ENCODE assay signal across 2 cellular contexts in the genomic region with DNA sequence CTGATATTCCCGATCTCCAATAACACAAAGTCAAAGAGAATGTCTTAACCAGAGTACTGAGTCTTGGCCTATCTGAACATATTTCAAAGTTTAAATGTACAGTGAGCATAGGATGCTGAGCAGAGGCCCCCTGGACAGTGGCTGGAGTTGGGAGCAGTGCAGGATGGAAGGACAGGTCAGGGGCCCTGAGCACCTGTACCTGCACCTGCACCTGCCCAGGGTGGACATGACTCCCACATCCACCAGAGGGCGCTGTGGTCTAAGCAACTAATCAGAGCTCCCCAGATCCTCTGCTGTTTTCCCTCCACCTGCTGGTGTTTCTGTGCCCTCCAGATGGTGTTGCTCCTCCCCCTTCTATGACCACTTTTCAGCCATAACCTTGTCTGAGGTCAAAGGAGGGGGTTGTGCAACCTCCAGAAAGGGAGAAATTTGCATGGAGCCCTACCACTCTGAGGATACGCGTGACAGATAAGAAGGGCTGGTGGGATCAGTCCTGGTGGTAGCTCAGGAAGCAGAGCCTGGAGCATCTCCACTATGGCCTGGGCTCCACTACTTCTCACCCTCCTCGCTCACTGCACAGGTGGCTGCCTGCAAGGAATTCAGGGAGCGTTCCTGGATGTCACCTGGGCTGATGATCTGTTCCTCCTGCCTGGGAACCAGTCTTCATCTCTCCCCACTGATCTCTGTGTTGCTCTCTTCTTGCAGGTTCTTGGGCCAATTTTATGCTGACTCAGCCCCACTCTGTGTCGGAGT.
TF ChIP-seq lines count a peak whose summit lies in the region.

No MANE protein-coding gene starts in this region.

TF ChIP-seq in GM12891, 5 proteins besides CTCF, POLR2A, EP300 and RAD21 (continued from another document):
- no peak for TF ChIP-seq PAX5 (IDR thresholded peaks at IDR 0.05; ENCODE audit: insufficient read depth, low read length, severe bottlenecking)
- TF ChIP-seq TAF1 (IDR thresholded peaks at IDR 0.05; ENCODE audit: low read depth, low read length): no peak
TF ChIP-seq in GM12891: peak in this region for 0.

TF ChIP-seq in GM12878, 131 proteins besides CTCF, POLR2A, EP300 and RAD21 (continued from another document and continues in another):
- TF ChIP-seq MTA3 (IDR thresholded peaks at IDR 0.05; ENCODE audit: borderline replicate concordance, low read length) (no peak), SMARCA5 (IDR thresholded peaks at IDR 0.05) (peak; percentile 98), MEF2A (IDR thresholded peaks at IDR 0.05; ENCODE audit: insufficient read depth, low read depth, low read length) (peak; percentile 26; the same call in 1 of the 2 replicates), NR2C1 (IDR thresholded peaks at IDR 0.05) (peak; percentile 69), RAD51 (IDR thresholded peaks at IDR 0.05) (peak; percentile 23; the same call in 1 of the 2 replicates), NR2C2 (IDR thresholded peaks at IDR 0.05; ENCODE audit: borderline replicate concordance, control insufficient read depth, insufficient read length, low read depth) (peak; percentile 34), SMAD5 (IDR thresholded peaks at IDR 0.05; ENCODE audit: low read depth) (no peak), CHD2 (IDR thresholded peaks at IDR 0.05; ENCODE audit: borderline replicate concordance, low read depth, low read length) (peak; percentile 84), POLR2AphosphoS2 (IDR thresholded peaks at IDR 0.05; ENCODE audit: low read depth, low read length) (peak; percentile 94), IKZF1 (conservative IDR thresholded peaks at IDR 0.05) (peak; percentile 96), NFYA (IDR thresholded peaks at IDR 0.05; ENCODE audit: borderline replicate concordance, low read depth, low read length) (no peak), SUZ12 (IDR thresholded peaks at IDR 0.05; ENCODE audit: unreplicated experiment) (no peak), CHD4 (IDR thresholded peaks at IDR 0.05) (no peak), RBBP5 (conservative IDR thresholded peaks at IDR 0.05) (no peak), ETV6 (conservative IDR thresholded peaks at IDR 0.05 in 1 of 2, IDR thresholded peaks at IDR 0.05 in 1 of 2; ENCODE audit: borderline replicate concordance in 1 of 2, low read depth in 1 of 2) (no peak), MTA2 (IDR thresholded peaks at IDR 0.05; ENCODE audit: low read depth) (peak; percentile 58; the same call in 1 of the 2 replicates), CBX5 (IDR thresholded peaks at IDR 0.05; ENCODE audit: low read depth) (no peak), DPF2 (IDR thresholded peaks at IDR 0.05) (peak; percentile 17; the same call in 1 of the 2 replicates), NFIC (IDR thresholded peaks at IDR 0.05; ENCODE audit: low read depth, low read length) (no peak), BHLHE40 (IDR thresholded peaks at IDR 0.05; ENCODE audit: borderline replicate concordance in 1 of 2, low read depth in 2 of 2, low read length in 1 of 2) (peak; percentile 93 to 95), RCOR1 (conservative IDR thresholded peaks at IDR 0.05; ENCODE audit: low read depth, low read length) (0 out of 2 replicates have a peak, but pooled peaks have one; percentile 84), BCL11A (IDR thresholded peaks at IDR 0.05; ENCODE audit: low read depth, low read length) (peak; percentile 58), KLF5 (IDR thresholded peaks at IDR 0.05; ENCODE audit: partially characterized antibody) (peak; percentile 36), EGR1 (IDR thresholded peaks at IDR 0.05; ENCODE audit: borderline replicate concordance in 1 of 2, low read depth in 2 of 2, low read length in 2 of 2) (no peak), ZZZ3 (IDR thresholded peaks at IDR 0.05; ENCODE audit: control insufficient read depth, insufficient read length, low read depth) (no peak)
- TF ChIP-seq, protein P1, sequence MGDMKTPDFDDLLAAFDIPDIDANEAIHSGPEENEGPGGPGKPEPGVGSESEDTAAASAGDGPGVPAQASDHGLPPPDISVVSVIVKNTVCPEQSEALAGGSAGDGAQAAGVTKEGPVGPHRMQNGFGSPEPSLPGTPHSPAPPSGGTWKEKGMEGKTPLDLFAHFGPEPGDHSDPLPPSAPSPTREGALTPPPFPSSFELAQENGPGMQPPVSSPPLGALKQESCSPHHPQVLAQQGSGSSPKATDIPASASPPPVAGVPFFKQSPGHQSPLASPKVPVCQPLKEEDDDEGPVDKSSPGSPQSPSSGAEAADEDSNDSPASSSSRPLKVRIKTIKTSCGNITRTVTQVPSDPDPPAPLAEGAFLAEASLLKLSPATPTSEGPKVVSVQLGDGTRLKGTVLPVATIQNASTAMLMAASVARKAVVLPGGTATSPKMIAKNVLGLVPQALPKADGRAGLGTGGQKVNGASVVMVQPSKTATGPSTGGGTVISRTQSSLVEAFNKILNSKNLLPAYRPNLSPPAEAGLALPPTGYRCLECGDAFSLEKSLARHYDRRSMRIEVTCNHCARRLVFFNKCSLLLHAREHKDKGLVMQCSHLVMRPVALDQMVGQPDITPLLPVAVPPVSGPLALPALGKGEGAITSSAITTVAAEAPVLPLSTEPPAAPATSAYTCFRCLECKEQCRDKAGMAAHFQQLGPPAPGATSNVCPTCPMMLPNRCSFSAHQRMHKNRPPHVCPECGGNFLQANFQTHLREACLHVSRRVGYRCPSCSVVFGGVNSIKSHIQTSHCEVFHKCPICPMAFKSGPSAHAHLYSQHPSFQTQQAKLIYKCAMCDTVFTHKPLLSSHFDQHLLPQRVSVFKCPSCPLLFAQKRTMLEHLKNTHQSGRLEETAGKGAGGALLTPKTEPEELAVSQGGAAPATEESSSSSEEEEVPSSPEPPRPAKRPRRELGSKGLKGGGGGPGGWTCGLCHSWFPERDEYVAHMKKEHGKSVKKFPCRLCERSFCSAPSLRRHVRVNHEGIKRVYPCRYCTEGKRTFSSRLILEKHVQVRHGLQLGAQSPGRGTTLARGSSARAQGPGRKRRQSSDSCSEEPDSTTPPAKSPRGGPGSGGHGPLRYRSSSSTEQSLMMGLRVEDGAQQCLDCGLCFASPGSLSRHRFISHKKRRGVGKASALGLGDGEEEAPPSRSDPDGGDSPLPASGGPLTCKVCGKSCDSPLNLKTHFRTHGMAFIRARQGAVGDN (IDR thresholded peaks at IDR 0.05): peak; percentile 80
- TF ChIP-seq, protein P2, sequence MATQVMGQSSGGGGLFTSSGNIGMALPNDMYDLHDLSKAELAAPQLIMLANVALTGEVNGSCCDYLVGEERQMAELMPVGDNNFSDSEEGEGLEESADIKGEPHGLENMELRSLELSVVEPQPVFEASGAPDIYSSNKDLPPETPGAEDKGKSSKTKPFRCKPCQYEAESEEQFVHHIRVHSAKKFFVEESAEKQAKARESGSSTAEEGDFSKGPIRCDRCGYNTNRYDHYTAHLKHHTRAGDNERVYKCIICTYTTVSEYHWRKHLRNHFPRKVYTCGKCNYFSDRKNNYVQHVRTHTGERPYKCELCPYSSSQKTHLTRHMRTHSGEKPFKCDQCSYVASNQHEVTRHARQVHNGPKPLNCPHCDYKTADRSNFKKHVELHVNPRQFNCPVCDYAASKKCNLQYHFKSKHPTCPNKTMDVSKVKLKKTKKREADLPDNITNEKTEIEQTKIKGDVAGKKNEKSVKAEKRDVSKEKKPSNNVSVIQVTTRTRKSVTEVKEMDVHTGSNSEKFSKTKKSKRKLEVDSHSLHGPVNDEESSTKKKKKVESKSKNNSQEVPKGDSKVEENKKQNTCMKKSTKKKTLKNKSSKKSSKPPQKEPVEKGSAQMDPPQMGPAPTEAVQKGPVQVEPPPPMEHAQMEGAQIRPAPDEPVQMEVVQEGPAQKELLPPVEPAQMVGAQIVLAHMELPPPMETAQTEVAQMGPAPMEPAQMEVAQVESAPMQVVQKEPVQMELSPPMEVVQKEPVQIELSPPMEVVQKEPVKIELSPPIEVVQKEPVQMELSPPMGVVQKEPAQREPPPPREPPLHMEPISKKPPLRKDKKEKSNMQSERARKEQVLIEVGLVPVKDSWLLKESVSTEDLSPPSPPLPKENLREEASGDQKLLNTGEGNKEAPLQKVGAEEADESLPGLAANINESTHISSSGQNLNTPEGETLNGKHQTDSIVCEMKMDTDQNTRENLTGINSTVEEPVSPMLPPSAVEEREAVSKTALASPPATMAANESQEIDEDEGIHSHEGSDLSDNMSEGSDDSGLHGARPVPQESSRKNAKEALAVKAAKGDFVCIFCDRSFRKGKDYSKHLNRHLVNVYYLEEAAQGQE (IDR thresholded peaks at IDR 0.05; ENCODE audit: low read depth, low read length): no peak
- TF ChIP-seq, protein P3, sequence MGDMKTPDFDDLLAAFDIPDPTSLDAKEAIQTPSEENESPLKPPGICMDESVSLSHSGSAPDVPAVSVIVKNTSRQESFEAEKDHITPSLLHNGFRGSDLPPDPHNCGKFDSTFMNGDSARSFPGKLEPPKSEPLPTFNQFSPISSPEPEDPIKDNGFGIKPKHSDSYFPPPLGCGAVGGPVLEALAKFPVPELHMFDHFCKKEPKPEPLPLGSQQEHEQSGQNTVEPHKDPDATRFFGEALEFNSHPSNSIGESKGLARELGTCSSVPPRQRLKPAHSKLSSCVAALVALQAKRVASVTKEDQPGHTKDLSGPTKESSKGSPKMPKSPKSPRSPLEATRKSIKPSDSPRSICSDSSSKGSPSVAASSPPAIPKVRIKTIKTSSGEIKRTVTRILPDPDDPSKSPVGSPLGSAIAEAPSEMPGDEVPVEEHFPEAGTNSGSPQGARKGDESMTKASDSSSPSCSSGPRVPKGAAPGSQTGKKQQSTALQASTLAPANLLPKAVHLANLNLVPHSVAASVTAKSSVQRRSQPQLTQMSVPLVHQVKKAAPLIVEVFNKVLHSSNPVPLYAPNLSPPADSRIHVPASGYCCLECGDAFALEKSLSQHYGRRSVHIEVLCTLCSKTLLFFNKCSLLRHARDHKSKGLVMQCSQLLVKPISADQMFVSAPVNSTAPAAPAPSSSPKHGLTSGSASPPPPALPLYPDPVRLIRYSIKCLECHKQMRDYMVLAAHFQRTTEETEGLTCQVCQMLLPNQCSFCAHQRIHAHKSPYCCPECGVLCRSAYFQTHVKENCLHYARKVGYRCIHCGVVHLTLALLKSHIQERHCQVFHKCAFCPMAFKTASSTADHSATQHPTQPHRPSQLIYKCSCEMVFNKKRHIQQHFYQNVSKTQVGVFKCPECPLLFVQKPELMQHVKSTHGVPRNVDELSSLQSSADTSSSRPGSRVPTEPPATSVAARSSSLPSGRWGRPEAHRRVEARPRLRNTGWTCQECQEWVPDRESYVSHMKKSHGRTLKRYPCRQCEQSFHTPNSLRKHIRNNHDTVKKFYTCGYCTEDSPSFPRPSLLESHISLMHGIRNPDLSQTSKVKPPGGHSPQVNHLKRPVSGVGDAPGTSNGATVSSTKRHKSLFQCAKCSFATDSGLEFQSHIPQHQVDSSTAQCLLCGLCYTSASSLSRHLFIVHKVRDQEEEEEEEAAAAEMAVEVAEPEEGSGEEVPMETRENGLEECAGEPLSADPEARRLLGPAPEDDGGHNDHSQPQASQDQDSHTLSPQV (IDR thresholded peaks at IDR 0.05): 0 out of 2 replicates have a peak, but pooled peaks have one; percentile 15
- TF ChIP-seq, protein P4, sequence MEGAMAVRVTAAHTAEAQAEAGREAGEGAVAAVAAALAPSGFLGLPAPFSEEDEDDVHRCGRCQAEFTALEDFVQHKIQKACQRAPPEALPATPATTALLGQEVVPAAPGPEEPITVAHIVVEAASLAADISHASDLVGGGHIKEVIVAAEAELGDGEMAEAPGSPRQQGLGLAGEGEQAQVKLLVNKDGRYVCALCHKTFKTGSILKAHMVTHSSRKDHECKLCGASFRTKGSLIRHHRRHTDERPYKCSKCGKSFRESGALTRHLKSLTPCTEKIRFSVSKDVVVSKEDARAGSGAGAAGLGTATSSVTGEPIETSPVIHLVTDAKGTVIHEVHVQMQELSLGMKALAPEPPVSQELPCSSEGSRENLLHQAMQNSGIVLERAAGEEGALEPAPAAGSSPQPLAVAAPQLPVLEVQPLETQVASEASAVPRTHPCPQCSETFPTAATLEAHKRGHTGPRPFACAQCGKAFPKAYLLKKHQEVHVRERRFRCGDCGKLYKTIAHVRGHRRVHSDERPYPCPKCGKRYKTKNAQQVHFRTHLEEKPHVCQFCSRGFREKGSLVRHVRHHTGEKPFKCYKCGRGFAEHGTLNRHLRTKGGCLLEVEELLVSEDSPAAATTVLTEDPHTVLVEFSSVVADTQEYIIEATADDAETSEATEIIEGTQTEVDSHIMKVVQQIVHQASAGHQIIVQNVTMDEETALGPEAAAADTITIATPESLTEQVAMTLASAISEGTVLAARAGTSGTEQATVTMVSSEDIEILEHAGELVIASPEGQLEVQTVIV (IDR thresholded peaks at IDR 0.05; ENCODE audit: borderline replicate concordance, partially characterized antibody): no peak
- TF ChIP-seq, protein P5, sequence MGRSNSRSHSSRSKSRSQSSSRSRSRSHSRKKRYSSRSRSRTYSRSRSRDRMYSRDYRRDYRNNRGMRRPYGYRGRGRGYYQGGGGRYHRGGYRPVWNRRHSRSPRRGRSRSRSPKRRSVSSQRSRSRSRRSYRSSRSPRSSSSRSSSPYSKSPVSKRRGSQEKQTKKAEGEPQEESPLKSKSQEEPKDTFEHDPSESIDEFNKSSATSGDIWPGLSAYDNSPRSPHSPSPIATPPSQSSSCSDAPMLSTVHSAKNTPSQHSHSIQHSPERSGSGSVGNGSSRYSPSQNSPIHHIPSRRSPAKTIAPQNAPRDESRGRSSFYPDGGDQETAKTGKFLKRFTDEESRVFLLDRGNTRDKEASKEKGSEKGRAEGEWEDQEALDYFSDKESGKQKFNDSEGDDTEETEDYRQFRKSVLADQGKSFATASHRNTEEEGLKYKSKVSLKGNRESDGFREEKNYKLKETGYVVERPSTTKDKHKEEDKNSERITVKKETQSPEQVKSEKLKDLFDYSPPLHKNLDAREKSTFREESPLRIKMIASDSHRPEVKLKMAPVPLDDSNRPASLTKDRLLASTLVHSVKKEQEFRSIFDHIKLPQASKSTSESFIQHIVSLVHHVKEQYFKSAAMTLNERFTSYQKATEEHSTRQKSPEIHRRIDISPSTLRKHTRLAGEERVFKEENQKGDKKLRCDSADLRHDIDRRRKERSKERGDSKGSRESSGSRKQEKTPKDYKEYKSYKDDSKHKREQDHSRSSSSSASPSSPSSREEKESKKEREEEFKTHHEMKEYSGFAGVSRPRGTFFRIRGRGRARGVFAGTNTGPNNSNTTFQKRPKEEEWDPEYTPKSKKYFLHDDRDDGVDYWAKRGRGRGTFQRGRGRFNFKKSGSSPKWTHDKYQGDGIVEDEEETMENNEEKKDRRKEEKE (IDR thresholded peaks at IDR 0.05): no peak
- TF ChIP-seq, protein P6, sequence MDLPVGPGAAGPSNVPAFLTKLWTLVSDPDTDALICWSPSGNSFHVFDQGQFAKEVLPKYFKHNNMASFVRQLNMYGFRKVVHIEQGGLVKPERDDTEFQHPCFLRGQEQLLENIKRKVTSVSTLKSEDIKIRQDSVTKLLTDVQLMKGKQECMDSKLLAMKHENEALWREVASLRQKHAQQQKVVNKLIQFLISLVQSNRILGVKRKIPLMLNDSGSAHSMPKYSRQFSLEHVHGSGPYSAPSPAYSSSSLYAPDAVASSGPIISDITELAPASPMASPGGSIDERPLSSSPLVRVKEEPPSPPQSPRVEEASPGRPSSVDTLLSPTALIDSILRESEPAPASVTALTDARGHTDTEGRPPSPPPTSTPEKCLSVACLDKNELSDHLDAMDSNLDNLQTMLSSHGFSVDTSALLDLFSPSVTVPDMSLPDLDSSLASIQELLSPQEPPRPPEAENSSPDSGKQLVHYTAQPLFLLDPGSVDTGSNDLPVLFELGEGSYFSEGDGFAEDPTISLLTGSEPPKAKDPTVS (IDR thresholded peaks at IDR 0.05; ENCODE audit: low read depth, low read length): 0 out of 2 replicates have a peak, but pooled peaks have one; percentile 34
